14 cellular contexts compared by ENCODE assay signal in the genomic region with DNA sequence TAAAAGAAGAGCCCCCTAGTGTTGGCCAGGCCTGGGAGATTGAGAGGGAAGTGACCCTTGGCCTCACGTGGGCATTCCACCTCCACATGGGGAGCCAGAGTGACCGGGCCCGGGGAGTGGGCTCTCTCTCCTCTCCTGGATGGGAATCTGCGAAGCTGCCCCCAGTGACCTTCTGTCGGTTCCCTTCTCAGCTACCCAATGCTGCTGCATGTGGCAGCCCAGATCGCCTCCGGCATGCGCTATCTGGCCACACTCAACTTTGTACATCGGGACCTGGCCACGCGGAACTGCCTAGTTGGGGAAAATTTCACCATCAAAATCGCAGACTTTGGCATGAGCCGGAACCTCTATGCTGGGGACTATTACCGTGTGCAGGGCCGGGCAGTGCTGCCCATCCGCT. TPM values are rescaled to one million over a fixed set of nuclear protein-coding genes. Genes with fewer than 3 reads are reported as not detected.
DNase-seq lines count a peak whose midpoint lies in the region; ATAC-seq and TF ChIP-seq lines count a peak whose summit lies in the region.
"Had no signal": no experiment of that assay in that cellular context is flagged by ENCODE, and none has a peak within 500 bp of the region (broad histone marks: within the 10 kb centered on the region; RNA-seq: fewer than 3 reads in every experiment).

No MANE protein-coding gene starts in this region.

- H3K4me3 Mint-ChIP-seq in T-helper 2 cell treated with Interferon-gamma antibody and Interleukin-4, amounts not matched to agents 5 μg/mL and 100 μg/mL, for 36 hours = no peak overlapping the region
- H3K4me3 Mint-ChIP-seq: CD4-positive, alpha-beta memory T cell had no signal

- no peaks in the 10 kb centered on the region for H3K36me3 Mint-ChIP-seq in T-helper 2 cell treated with Interferon-gamma antibody and Interleukin-4, amounts not matched to agents 5 μg/mL and 100 μg/mL, for 36 hours (ENCODE audit: low read depth)

- H3K27me3 Mint-ChIP-seq in T-helper 2 cell treated with Interferon-gamma antibody and Interleukin-4, amounts not matched to agents 5 μg/mL and 100 μg/mL, for 36 hours (ENCODE audit: low read depth) = no peaks in the 10 kb centered on the region
- H3K27me3 Mint-ChIP-seq: CD4-positive, alpha-beta memory T cell had no signal

- no peak for TF ChIP-seq CTCF in RWPE1 (conservative IDR thresholded peaks at IDR 0.05; ENCODE audit: low read depth)
- no peak for TF ChIP-seq CTCF in lower lobe of right lung (IDR thresholded peaks at IDR 0.05)

- no peak overlapping the region for H3K27ac Mint-ChIP-seq in T-helper 2 cell treated with Interferon-gamma antibody and Interleukin-4, amounts not matched to agents 5 μg/mL and 100 μg/mL, for 36 hours

- no peaks in the 10 kb centered on the region for H3K27me3 ChIP-seq in H7 (ENCODE audit: control insufficient read depth, insufficient read depth, low read length)
- H3K27me3 ChIP-seq in lower lobe of right lung (ENCODE audit: low read depth) = no peaks in the 10 kb centered on the region
- H3K27me3 ChIP-seq: BE2C had no signal

- H3K9me3 Mint-ChIP-seq in T-helper 2 cell treated with Interferon-gamma antibody and Interleukin-4, amounts not matched to agents 5 μg/mL and 100 μg/mL, for 36 hours = no peaks in the 10 kb centered on the region
- H3K9me3 Mint-ChIP-seq: CD4-positive, alpha-beta memory T cell had no signal

- peaks cover 5% of the 10 kb centered on the region for H3K4me1 Mint-ChIP-seq in T-helper 2 cell treated with Interferon-gamma antibody and Interleukin-4, amounts not matched to agents 5 μg/mL and 100 μg/mL, for 36 hours (ENCODE audit: low read depth)
- H3K4me1 Mint-ChIP-seq: CD4-positive, alpha-beta memory T cell had no signal

- H3K36me3 ChIP-seq in H7 (replicated peaks; ENCODE audit: control insufficient read depth, insufficient read depth, low read length) = peaks cover 36% of the 10 kb centered on the region
- peaks cover 57% of the 10 kb centered on the region for H3K36me3 ChIP-seq in lower lobe of right lung
- H3K36me3 ChIP-seq: BE2C had no signal

- POLR2A ChIA-PET in RWPE1 (lab: Yijun Ruan, JAX; ENCODE audit: low non-redundant PET) = no interaction called here

- H3K27ac ChIP-seq in RWPE1 = peak overlapping the region; percentile 39
- no peak overlapping the region for H3K27ac ChIP-seq in lower lobe of right lung
- H3K27ac ChIP-seq: A549, C4-2B had no signal

- DNase-seq in H7 (peak; percentile 52), RWPE1 (ENCODE audit: low spot score) (no peak), lower lobe of right lung (peak; percentile 34), cerebellum (ENCODE audit: low spot score) (no peak), head of caudate nucleus (no peak)
- DNase-seq in T-helper 2 cell treated with Interferon-gamma antibody and Interleukin-4, amounts not matched to agents 5 μg/mL and 100 μg/mL, for 36 hours (ENCODE audit: low spot score) = no peak
- DNase-seq: BE2C; CD4-positive, alpha-beta memory T cell; DMS153; DND-41; GDM1 had no signal

- no peak for ATAC-seq in lower lobe of right lung
- ATAC-seq: A549 had no signal

- no peak overlapping the region for H3K4me3 ChIP-seq in H7 (ENCODE audit: insufficient read depth, low read depth, low read length)
- no peak overlapping the region for H3K4me3 ChIP-seq in lower lobe of right lung
- H3K4me3 ChIP-seq: A549 had no signal

- H3K9me3 ChIP-seq in lower lobe of right lung = no peaks in the 10 kb centered on the region
- H3K9me3 ChIP-seq: A549, BE2C had no signal

- CTCF ChIA-PET in RWPE1 (lab: Yijun Ruan, JAX) = no interaction called here

- intact Hi-C loops in lower lobe of right lung (cut with DNase I) (no loop called here), head of caudate nucleus (cut with DNase I) (no loop called here)

- no peaks in the 10 kb centered on the region for H3K4me1 ChIP-seq in lower lobe of right lung
- H3K4me1 ChIP-seq: A549, BE2C had no signal

RNA-seq across cellular contexts. Expression of gene GTF2H4, which starts 10.1 kb away (rescaled TPM):
- total RNA-seq in H7 (2014; rRNA removed; shearing (Covaris generic)) = 30.5 and 30.9 TPM in 2 replicates
- total RNA-seq in lower lobe of right lung = 37.1 TPM
- 39.6 TPM for total RNA-seq in cerebellum

RNA-seq across cellular contexts. Expression of gene DDR1, which starts 13.6 kb away (rescaled TPM):
- 117 and 127 TPM in 2 replicates for total RNA-seq in H7 (2014; rRNA removed; shearing (Covaris generic))
- total RNA-seq in lower lobe of right lung (80.9 TPM), cerebellum (139 TPM)

RNA-seq across cellular contexts. Expression of gene VARS2, which starts 16.2 kb away (rescaled TPM):
- 54.4 and 60.5 TPM in 2 replicates for total RNA-seq in H7 (2014; rRNA removed; shearing (Covaris generic))
- total RNA-seq in lower lobe of right lung = 33.0 TPM
- 49.5 TPM for total RNA-seq in cerebellum

RNA-seq across cellular contexts. Expression of gene SFTA2, which starts 34.1 kb away (rescaled TPM):
- total RNA-seq in H7 (2014; rRNA removed; shearing (Covaris generic)) = not detected in 2 replicates
- 351 TPM for total RNA-seq in lower lobe of right lung
- not detected for total RNA-seq in cerebellum
- total RNA-seq: HT1080 had no signal

RNA-seq across cellular contexts. Expression of gene MUCL3, which starts 42.9 kb away (rescaled TPM):
- not detected in 2 replicates for total RNA-seq in H7 (2014; rRNA removed; shearing (Covaris generic))
- total RNA-seq in lower lobe of right lung = 5.3 TPM
- total RNA-seq in cerebellum = not detected
- total RNA-seq: CD4-positive, alpha-beta memory T cell; HT1080 had no signal

Comparison
In these comparisons a context has a peak if more than half of its experiments do, and no peak if none do; other contexts are left out.
1. DNase-seq: peak in H7 (single experiment) and lower lobe of right lung (single experiment); none in RWPE1 (single experiment), T-helper 2 cell treated with Interferon-gamma antibody and Interleukin-4, amounts not matched to agents 5 μg/mL and 100 μg/mL, for 36 hours (single experiment), cerebellum (single experiment) and head of caudate nucleus (0 of 42).